Comparison of ENCODE assay signal across 8 cellular contexts in genomic region chr20:3794701-3795420, GRCh38. TPM values are rescaled to one million over a fixed set of nuclear protein-coding genes. Genes with fewer than 3 reads are reported as not detected.
DNase-seq lines count a peak whose midpoint lies in the region; ATAC-seq and TF ChIP-seq lines count a peak whose summit lies in the region.

No MANE protein-coding gene starts in this region.

- no peak overlapping the region for H3K23ac ChIP-seq in mesenchymal stem cell (ENCODE audit: low read length in 2 of 2)

- no peak for DNase-seq in activated T-cell treated with anti-CD3 and anti-CD28 coated beads, Interleukin-2, amount 50 U/mL, for 4 hours
- DNase-seq in activated T-cell treated with anti-CD3 and anti-CD28 coated beads, Interleukin-2, amount 50 U/mL, for 1 hour = no peak
- no peak for DNase-seq in astrocyte of the cerebellum (ENCODE audit: low read depth)
- no peak for DNase-seq in mesenchymal stem cell
- DNase-seq in type B pancreatic cell (ENCODE audit: extremely low spot score, unreplicated experiment) = no peak
- no peak for DNase-seq in stimulated activated CD4-positive, alpha-beta T cell treated with anti-CD3 and anti-CD28 coated beads, Interleukin-4, amount 100 ng/mL, for 4 hours

- peaks cover 2% of the 10 kb centered on the region for H3K36me3 Mint-ChIP-seq in activated T-cell treated with anti-CD3 and anti-CD28 coated beads, Interleukin-2, amount 50 U/mL, for 4 hours (ENCODE audit: insufficient read depth)
- no peaks in the 10 kb centered on the region for H3K36me3 Mint-ChIP-seq in type B pancreatic cell

- peaks cover 14 to 25% of the 10 kb centered on the region in 2 experiments for H3K36me3 ChIP-seq in mesenchymal stem cell (ENCODE audit: control insufficient read depth in 1 of 2, insufficient read depth in 2 of 2, low read depth in 1 of 2, low read length in 2 of 2)

- H3K4me3 Mint-ChIP-seq in activated T-cell treated with anti-CD3 and anti-CD28 coated beads, Interleukin-2, amount 50 U/mL, for 4 hours = peak overlapping the region; percentile 90
- peak overlapping the region; percentile 89 for H3K4me3 Mint-ChIP-seq in type B pancreatic cell

- H4K8ac ChIP-seq in mesenchymal stem cell (ENCODE audit: low read length) = peak overlapping the region; percentile 80

- H3K4ac ChIP-seq in mesenchymal stem cell (ENCODE audit: low read depth in 1 of 2, low read length in 2 of 2) = peak overlapping the region in 1 of 2 experiments; percentile 86

- H3K4me1 ChIP-seq in mesenchymal stem cell (ENCODE audit: control insufficient read depth, insufficient read depth, low read depth, low read length) = peaks cover 32% of the 10 kb centered on the region

- peaks cover 41% of the 10 kb centered on the region for H3K4me1 Mint-ChIP-seq in activated T-cell treated with anti-CD3 and anti-CD28 coated beads, Interleukin-2, amount 50 U/mL, for 4 hours (ENCODE audit: low read depth)
- peaks cover 27% of the 10 kb centered on the region for H3K4me1 Mint-ChIP-seq in type B pancreatic cell (ENCODE audit: unreplicated experiment)

- H3K4me3 ChIP-seq in astrocyte of the cerebellum (ENCODE audit: low read depth, low read length) = peak overlapping the region; percentile 58
- H3K4me3 ChIP-seq in mesenchymal stem cell (ENCODE audit: insufficient read depth in 1 of 2, low read depth in 1 of 2, low read length in 2 of 2) = peak overlapping the region in 1 of 2 experiments; percentile 97

- 88% methylated on average over 25 of the region's 25 CpGs for WGBS in mesenchymal stem cell

- no peaks in the 10 kb centered on the region for H3K27me3 Mint-ChIP-seq in activated T-cell treated with anti-CD3 and anti-CD28 coated beads, Interleukin-2, amount 50 U/mL, for 4 hours (ENCODE audit: low read depth)
- H3K27me3 Mint-ChIP-seq in type B pancreatic cell = no peaks in the 10 kb centered on the region

- no peak overlapping the region for H4K91ac ChIP-seq in mesenchymal stem cell (ENCODE audit: low read length)

- no peak overlapping the region for H2AFZ ChIP-seq in mesenchymal stem cell (ENCODE audit: low read depth, low read length)

- H3K14ac ChIP-seq in mesenchymal stem cell (ENCODE audit: low read length in 2 of 2) = no peak overlapping the region

- no peak overlapping the region for H2BK5ac ChIP-seq in mesenchymal stem cell (ENCODE audit: low read depth, low read length, poor library complexity, severe bottlenecking)

- no peaks in the 10 kb centered on the region for H3K9me3 Mint-ChIP-seq in activated T-cell treated with anti-CD3 and anti-CD28 coated beads, Interleukin-2, amount 50 U/mL, for 4 hours
- no peaks in the 10 kb centered on the region for H3K9me3 Mint-ChIP-seq in type B pancreatic cell

- no peaks in the 10 kb centered on the region for H3K9me3 ChIP-seq in mesenchymal stem cell (ENCODE audit: control insufficient read depth, low read length)

- peak overlapping the region in 1 of 2 experiments; percentile 19 for H3K18ac ChIP-seq in mesenchymal stem cell (ENCODE audit: low read depth in 1 of 2, low read length in 2 of 2)

- ATAC-seq in activated T-cell treated with anti-CD3 and anti-CD28 coated beads, Interleukin-2, amount 50 U/mL, for 4 hours = no peak
- ATAC-seq in HG02610 (IDR thresholded peaks at IDR 0.05; ENCODE audit: unreplicated experiment) (no peak), HG03045 (IDR thresholded peaks at IDR 0.05; ENCODE audit: unreplicated experiment) (no peak)

- no peak for TF ChIP-seq CTCF in astrocyte of the cerebellum (IDR thresholded peaks at IDR 0.05; ENCODE audit: low read depth, low read length, missing control alignments)
- TF ChIP-seq CTCF in type B pancreatic cell (conservative IDR thresholded peaks at IDR 0.05) = no peak

- no peak overlapping the region for H3K27ac Mint-ChIP-seq in type B pancreatic cell

- H3K9ac ChIP-seq in mesenchymal stem cell (ENCODE audit: low read length) = peak overlapping the region; percentile 96

- no peak overlapping the region for H3K4me2 ChIP-seq in mesenchymal stem cell (ENCODE audit: low read length, poor library complexity, severe bottlenecking)

- H3K27me3 ChIP-seq in mesenchymal stem cell (ENCODE audit: control insufficient read depth in 1 of 2, insufficient read depth in 1 of 2, low read length in 2 of 2) = no peaks in the 10 kb centered on the region

- peak overlapping the region; percentile 19 for H2BK120ac ChIP-seq in mesenchymal stem cell (ENCODE audit: low read depth, low read length)

- in situ Hi-C loops in astrocyte of the cerebellum (cut with HindIII; ENCODE audit: low sequenced_read_pairs) = no loop called here

- H2AK5ac ChIP-seq in mesenchymal stem cell (ENCODE audit: low read length, severe bottlenecking) = no peak overlapping the region

- no peak overlapping the region for H3K27ac ChIP-seq in mesenchymal stem cell (ENCODE audit: low read length, poor library complexity, severe bottlenecking)

- no peak overlapping the region for H2BK15ac ChIP-seq in mesenchymal stem cell (ENCODE audit: low read depth, poor library complexity, severe bottlenecking)

- no peak overlapping the region for H2BK12ac ChIP-seq in mesenchymal stem cell (ENCODE audit: low read length in 2 of 2)

- H3K79me1 ChIP-seq in mesenchymal stem cell (replicated peaks; ENCODE audit: low read length, poor library complexity, severe bottlenecking) = peaks cover 22% of the 10 kb centered on the region

RNA-seq across cellular contexts. Expression of gene CDC25B, which starts 1.2 kb away (rescaled TPM):
- 10 to 100 TPM; 32.8 to 40.8 (median 34.7) TPM for total RNA-seq in activated T-cell treated with anti-CD3 and anti-CD28 coated beads, Interleukin-2, amount 50 U/mL, for 4 hours
- polyA plus RNA-seq in mesenchymal stem cell (2013, experiment 1 of 2) = 97.9 TPM
- 95.2 TPM for polyA plus RNA-seq in mesenchymal stem cell (2013, experiment 2 of 2)
- total RNA-seq in type B pancreatic cell (ENCODE audit: low replicate concordance) = 34.8 and 51.1 TPM in 2 replicates

RNA-seq across cellular contexts. Expression of gene CENPB, which starts 8.3 kb away (rescaled TPM):
- 10 to 100 TPM; 77.9 to 91.4 (median 89.2) TPM for total RNA-seq in activated T-cell treated with anti-CD3 and anti-CD28 coated beads, Interleukin-2, amount 50 U/mL, for 4 hours
- 38.0 TPM for polyA plus RNA-seq in mesenchymal stem cell (2013, experiment 1 of 2)
- polyA plus RNA-seq in mesenchymal stem cell (2013, experiment 2 of 2) = 38.0 TPM
- 63.2 and 68.7 TPM in 2 replicates for total RNA-seq in type B pancreatic cell (ENCODE audit: low replicate concordance)

RNA-seq across cellular contexts. Expression of gene SPEF1, which starts 13.6 kb away (rescaled TPM):
- under 1 TPM in 1 of 3 donors, not detected in 2; 0.18 TPM for total RNA-seq in activated T-cell treated with anti-CD3 and anti-CD28 coated beads, Interleukin-2, amount 50 U/mL, for 4 hours
- polyA plus RNA-seq in mesenchymal stem cell (2013, experiment 1 of 2) = 0.07 TPM
- 0.07 TPM for polyA plus RNA-seq in mesenchymal stem cell (2013, experiment 2 of 2)
- total RNA-seq in type B pancreatic cell (ENCODE audit: low replicate concordance) = 0.55 and 3.0 TPM in 2 replicates

RNA-seq across cellular contexts. Expression of gene AP5S1, which starts 25.5 kb away (rescaled TPM):
- 10 to 100 TPM; 14.2 to 17.3 (median 14.7) TPM for total RNA-seq in activated T-cell treated with anti-CD3 and anti-CD28 coated beads, Interleukin-2, amount 50 U/mL, for 4 hours
- polyA plus RNA-seq in mesenchymal stem cell (2013, experiment 1 of 2) = 9.4 TPM
- 9.5 TPM for polyA plus RNA-seq in mesenchymal stem cell (2013, experiment 2 of 2)
- 10.4 and 11.1 TPM in 2 replicates for total RNA-seq in type B pancreatic cell (ENCODE audit: low replicate concordance)

RNA-seq across cellular contexts. Expression of gene ADISSP, which starts 27.3 kb away (rescaled TPM):
- 100 to 1,000 TPM in 1 of 3 donors, 10 to 100 TPM in 2; 63.3 to 102 (median 84.2) TPM for total RNA-seq in activated T-cell treated with anti-CD3 and anti-CD28 coated beads, Interleukin-2, amount 50 U/mL, for 4 hours
- polyA plus RNA-seq in mesenchymal stem cell (2013, experiment 1 of 2) = 39.5 TPM
- polyA plus RNA-seq in mesenchymal stem cell (2013, experiment 2 of 2) = 36.9 TPM
- 21.7 and 49.4 TPM in 2 replicates for total RNA-seq in type B pancreatic cell (ENCODE audit: low replicate concordance)
